Comparison of ENCODE assay signal across 1 cellular context in the genomic region with DNA sequence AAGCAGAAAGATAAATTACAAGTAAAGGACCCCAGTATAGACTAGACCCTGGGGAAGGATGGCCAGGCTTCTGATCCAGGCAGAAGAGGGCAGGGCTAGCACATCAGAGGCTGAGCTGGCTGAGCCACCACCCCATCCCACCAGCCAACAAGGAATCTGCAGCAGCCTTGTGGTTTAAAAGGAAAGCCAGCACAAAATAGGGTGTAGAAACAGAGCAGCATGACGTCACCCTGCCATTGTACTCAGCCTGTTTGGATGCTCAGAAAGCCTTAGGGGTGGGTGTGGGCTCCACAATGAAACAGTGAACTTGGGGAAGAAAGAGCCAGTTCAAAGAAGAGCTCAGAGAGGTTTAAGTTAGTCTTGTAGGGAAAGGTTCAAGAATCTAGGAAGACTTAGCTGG.
TF ChIP-seq lines count a peak whose summit lies in the region.

No MANE protein-coding gene starts in this region.

TF ChIP-seq in H1, 55 proteins besides CTCF, POLR2A, EP300 and RAD21 (continued from another document):
- TF ChIP-seq TCF12 (IDR thresholded peaks at IDR 0.05; ENCODE audit: low read depth, low read length) (no peak), JUND (IDR thresholded peaks at IDR 0.05; ENCODE audit: low read length) (peak; percentile 78; the same call in 1 of the 2 replicates), CREB1 (IDR thresholded peaks at IDR 0.05) (0 out of 2 replicates have a peak, but pooled peaks have one; percentile 34)
